Comparison of ENCODE assay signal across 8 cellular contexts in the genomic region with DNA sequence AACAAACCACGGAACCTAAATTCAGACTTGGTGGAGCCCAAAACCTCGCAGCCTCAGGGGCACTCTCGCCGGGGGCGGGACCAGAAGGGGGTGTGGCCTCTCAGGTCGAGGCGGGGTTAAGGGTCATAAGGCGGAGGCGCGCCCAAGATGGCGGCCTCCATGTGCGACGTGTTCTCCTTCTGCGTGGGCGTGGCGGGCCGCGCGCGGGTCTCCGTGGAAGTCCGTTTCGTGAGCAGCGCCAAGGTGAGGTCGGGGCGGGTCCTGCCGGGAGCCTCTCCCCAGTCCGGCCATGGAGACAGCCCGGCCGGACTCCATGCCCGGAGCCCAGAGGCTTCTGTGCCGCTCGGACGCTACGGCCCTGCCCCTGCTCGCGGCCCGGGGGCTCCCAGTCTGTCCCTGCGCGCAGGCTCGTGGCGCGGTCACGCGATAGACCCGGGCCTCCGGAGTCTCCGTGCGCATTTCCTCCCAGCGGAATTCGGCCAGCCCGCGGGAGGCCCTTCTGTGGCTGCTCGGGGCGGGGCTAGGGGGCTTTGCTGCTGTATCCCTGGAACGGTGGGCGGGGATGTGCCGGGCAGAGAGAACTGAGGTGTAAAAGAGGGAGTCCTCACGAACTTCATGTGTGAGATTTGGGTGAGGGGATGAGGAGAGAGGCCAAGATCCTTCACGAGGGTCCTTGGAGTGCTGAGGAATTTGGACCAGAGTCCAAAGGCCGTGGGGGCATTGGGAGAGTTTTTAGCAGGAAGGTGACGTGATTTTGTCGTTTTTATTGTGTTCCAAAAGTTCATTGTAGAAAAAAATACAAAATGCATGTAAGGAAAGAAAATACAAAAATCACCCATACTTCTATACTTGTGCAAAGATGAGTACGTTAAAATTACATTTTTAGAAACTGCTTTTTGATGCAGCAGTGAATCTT. TPM values are rescaled to one million over a fixed set of nuclear protein-coding genes. Genes with fewer than 3 reads are reported as not detected.
DNase-seq lines count a peak whose midpoint lies in the region; ATAC-seq and TF ChIP-seq lines count a peak whose summit lies in the region.

TSS of gene SMYD5 (plus strand) at position 126 of the 916 bp plus-strand sequence. CDS start at position 148, 22 bp downstream.

- in situ Hi-C loops in GM18951 (cut with MboI; ENCODE audit: low sequenced_read_pairs, unreplicated experiment) = no loop called here

- H3K27ac Mint-ChIP-seq in chondrocyte (ENCODE audit: unreplicated experiment) = peak within 1 kb of the TSS; percentile 93

- H3K4me3 Mint-ChIP-seq in chondrocyte (ENCODE audit: unreplicated experiment) = peak within 1 kb of the TSS; percentile 92

- DNase-seq in AG09319 (ENCODE audit: extremely low read depth, low read depth) (peak; percentile 55), NCI-H510A (lab: John Stamatoyannopoulos, UW) (peak; percentile 60), chondrocyte (ENCODE audit: low spot score) (peak; percentile 92), left colon (peak; percentile 81 to 92)
- peak; percentile 87 for DNase-seq in activated CD4-positive, alpha-beta T cell treated with anti-CD3 and anti-CD28 coated beads for 1 hour
- DNase-seq in stimulated activated CD4-positive, alpha-beta T cell treated with anti-CD3 and anti-CD28 coated beads, Interleukin-1b, Interleukin-23, amount 100 ng/mL, for 48 hours = peak; percentile 93

- TF ChIP-seq CTCF in AG09319 (IDR thresholded peaks at IDR 0.05; ENCODE audit: low read depth, low read length) (no peak), chondrocyte (IDR thresholded peaks at IDR 0.05) (no peak)

- ATAC-seq in HG03175 (IDR thresholded peaks at IDR 0.05; ENCODE audit: unreplicated experiment) (peak; percentile 91), left colon (peak; percentile 95)

- peak; percentile 76 for TF ChIP-seq POLR2A in GM18951 (IDR thresholded peaks at IDR 0.05; ENCODE audit: extremely low read depth, insufficient read depth, insufficient read length)

- no peaks in the 10 kb centered on the region for H3K9me3 Mint-ChIP-seq in chondrocyte (ENCODE audit: low read depth)

- peaks cover 8% of the 10 kb centered on the region for H3K27me3 Mint-ChIP-seq in chondrocyte (ENCODE audit: low read depth)

- H3K4me1 Mint-ChIP-seq in chondrocyte (ENCODE audit: low read depth) = peaks cover 48% of the 10 kb centered on the region

- no peaks in the 10 kb centered on the region for H3K36me3 Mint-ChIP-seq in chondrocyte (ENCODE audit: low read depth)

- intact Hi-C loops in left colon (cut with DNase I, micrococcal nuclease) = no loop called here

RNA-seq across cellular contexts. Expression of gene SMYD5, which starts in this region (rescaled TPM):
- 10.0 to 12.6 TPM (median 11.7 TPM) in 3 replicates for total RNA-seq in chondrocyte
- 10 to 100 TPM in 1 of 2 donors, 1 to 10 TPM in 1; 9.2 to 14.4 TPM for total RNA-seq in left colon

Comparison
In these comparisons a context has a peak if more than half of its experiments do, and no peak if none do; other contexts are left out.
1. Peak in every context shown above with its lines: DNase-seq and ATAC-seq.